In the genomic region with DNA sequence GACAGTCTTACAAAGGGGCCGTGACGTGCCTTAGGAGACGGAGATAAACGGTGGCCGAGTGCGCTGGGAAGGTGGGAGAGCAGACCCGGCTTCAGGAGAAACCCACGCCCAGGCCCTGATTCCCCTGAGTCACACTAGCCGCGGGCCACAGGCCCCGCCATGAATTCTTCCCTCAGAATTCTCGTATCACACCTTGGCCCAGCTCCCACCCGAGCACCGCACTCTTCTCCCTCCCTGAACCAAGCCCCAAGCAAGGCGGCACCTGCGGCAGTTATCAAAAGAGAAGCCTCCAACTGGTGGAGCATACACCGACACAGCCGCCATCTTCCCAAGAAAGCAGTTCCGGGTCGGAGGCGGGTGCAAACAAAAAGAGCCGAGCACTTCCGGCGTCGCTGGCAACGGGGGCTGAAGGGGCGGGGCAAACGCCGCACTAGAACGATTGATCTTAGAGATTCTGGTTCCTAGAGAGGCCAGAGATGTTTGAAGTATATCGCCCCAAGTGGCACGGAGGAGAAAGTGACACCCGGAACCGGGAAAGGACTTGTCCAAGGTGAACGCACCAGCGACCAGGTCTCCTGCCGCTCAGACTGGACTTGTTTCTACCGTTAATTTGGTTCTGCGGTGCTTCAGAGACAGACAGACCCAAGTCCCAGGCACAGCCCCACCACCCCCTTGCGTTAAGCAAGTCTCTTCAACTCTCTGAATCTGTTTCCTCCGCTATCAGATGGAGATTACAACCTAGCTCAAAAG, we compare ENCODE assay signal across 1 cellular context.
TF ChIP-seq lines count a peak whose summit lies in the region.

Gene PSMB7 (minus strand): TSS at position 341 of the 750 bp plus-strand sequence. CDS start 17 bp downstream, at position 324.

TF ChIP-seq in HepG2, 621 proteins besides CTCF, POLR2A, EP300 and RAD21 (continued from another document and continues in another):
- TF ChIP-seq, protein P1, sequence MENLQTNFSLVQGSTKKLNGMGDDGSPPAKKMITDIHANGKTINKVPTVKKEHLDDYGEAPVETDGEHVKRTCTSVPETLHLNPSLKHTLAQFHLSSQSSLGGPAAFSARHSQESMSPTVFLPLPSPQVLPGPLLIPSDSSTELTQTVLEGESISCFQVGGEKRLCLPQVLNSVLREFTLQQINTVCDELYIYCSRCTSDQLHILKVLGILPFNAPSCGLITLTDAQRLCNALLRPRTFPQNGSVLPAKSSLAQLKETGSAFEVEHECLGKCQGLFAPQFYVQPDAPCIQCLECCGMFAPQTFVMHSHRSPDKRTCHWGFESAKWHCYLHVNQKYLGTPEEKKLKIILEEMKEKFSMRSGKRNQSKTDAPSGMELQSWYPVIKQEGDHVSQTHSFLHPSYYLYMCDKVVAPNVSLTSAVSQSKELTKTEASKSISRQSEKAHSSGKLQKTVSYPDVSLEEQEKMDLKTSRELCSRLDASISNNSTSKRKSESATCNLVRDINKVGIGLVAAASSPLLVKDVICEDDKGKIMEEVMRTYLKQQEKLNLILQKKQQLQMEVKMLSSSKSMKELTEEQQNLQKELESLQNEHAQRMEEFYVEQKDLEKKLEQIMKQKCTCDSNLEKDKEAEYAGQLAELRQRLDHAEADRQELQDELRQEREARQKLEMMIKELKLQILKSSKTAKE (CRISPR knock-in tag; IDR thresholded peaks at IDR 0.05; ENCODE audit: borderline replicate concordance): no peak
- peak; percentile 69; the same call in 1 of the 2 replicates for TF ChIP-seq MYC (CRISPR knock-in tag; IDR thresholded peaks at IDR 0.05; ENCODE audit: borderline replicate concordance)
- no peak for TF ChIP-seq SMYD3 (CRISPR knock-in tag; IDR thresholded peaks at IDR 0.05)
- TF ChIP-seq RBAK (CRISPR knock-in tag; IDR thresholded peaks at IDR 0.05): no peak; the same call in 1 of the 2 replicates
- no peak for TF ChIP-seq DPF2 (CRISPR knock-in tag; IDR thresholded peaks at IDR 0.05; ENCODE audit: borderline replicate concordance, low read depth)
- TF ChIP-seq ZNF138 (CRISPR knock-in tag; IDR thresholded peaks at IDR 0.05; ENCODE audit: low read depth): 0 out of 2 replicates have a peak, but pooled peaks have one; percentile 5
- peak; percentile 66; the same call in 1 of the 2 replicates for TF ChIP-seq TOE1 (CRISPR knock-in tag; IDR thresholded peaks at IDR 0.05)
- TF ChIP-seq TBL1XR1 (IDR thresholded peaks at IDR 0.05; ENCODE audit: borderline replicate concordance, low read length, partially characterized antibody): peak; percentile 59
- TF ChIP-seq ZNF558 (CRISPR knock-in tag; IDR thresholded peaks at IDR 0.05; ENCODE audit: borderline replicate concordance): no peak
- TF ChIP-seq FOXJ3 (CRISPR knock-in tag; IDR thresholded peaks at IDR 0.05; ENCODE audit: borderline replicate concordance): peak; percentile 44; the same call in 1 of the 2 replicates
- TF ChIP-seq HMGA1 (CRISPR knock-in tag; conservative IDR thresholded peaks at IDR 0.05): no peak
- peak; percentile 99 for TF ChIP-seq KAT8 (CRISPR knock-in tag; IDR thresholded peaks at IDR 0.05)
- no peak for TF ChIP-seq ZNF549 (CRISPR knock-in tag; IDR thresholded peaks at IDR 0.05)
- TF ChIP-seq AKAP8 (CRISPR knock-in tag; IDR thresholded peaks at IDR 0.05): 0 out of 2 replicates have a peak, but pooled peaks have one; percentile 20
- TF ChIP-seq, protein P2, sequence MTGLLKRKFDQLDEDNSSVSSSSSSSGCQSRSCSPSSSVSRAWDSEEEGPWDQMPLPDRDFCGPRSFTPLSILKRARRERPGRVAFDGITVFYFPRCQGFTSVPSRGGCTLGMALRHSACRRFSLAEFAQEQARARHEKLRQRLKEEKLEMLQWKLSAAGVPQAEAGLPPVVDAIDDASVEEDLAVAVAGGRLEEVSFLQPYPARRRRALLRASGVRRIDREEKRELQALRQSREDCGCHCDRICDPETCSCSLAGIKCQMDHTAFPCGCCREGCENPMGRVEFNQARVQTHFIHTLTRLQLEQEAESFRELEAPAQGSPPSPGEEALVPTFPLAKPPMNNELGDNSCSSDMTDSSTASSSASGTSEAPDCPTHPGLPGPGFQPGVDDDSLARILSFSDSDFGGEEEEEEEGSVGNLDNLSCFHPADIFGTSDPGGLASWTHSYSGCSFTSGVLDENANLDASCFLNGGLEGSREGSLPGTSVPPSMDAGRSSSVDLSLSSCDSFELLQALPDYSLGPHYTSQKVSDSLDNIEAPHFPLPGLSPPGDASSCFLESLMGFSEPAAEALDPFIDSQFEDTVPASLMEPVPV (CRISPR knock-in tag; IDR thresholded peaks at IDR 0.05): no peak
- TF ChIP-seq, protein P3, sequence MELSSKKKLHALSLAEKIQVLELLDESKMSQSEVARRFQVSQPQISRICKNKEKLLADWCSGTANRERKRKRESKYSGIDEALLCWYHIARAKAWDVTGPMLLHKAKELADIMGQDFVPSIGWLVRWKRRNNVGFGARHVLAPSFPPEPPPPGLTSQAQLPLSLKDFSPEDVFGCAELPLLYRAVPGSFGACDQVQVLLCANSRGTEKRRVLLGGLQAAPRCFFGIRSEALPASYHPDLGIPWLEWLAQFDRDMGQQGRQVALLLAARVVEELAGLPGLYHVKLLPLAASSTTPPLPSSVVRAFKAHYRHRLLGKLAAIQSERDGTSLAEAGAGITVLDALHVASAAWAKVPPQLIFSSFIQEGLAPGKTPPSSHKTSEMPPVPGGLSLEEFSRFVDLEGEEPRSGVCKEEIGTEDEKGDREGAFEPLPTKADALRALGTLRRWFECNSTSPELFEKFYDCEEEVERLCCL (CRISPR knock-in tag; IDR thresholded peaks at IDR 0.05; ENCODE audit: borderline replicate concordance): 0 out of 2 replicates have a peak, but pooled peaks have one; percentile 54
- 0 out of 2 replicates have a peak, but pooled peaks have one; percentile 46 for TF ChIP-seq SSRP1 (CRISPR knock-in tag; IDR thresholded peaks at IDR 0.05)
- no peak for TF ChIP-seq SP140L (CRISPR knock-in tag; IDR thresholded peaks at IDR 0.05; ENCODE audit: borderline replicate concordance)
- TF ChIP-seq ZBTB43 (CRISPR knock-in tag; conservative IDR thresholded peaks at IDR 0.05): no peak; the same call in 1 of the 2 replicates
- no peak for TF ChIP-seq RCOR2 (CRISPR knock-in tag; IDR thresholded peaks at IDR 0.05)
- peak; percentile 97; the same call in 1 of the 2 replicates for TF ChIP-seq NFE2L1 (CRISPR knock-in tag; IDR thresholded peaks at IDR 0.05; ENCODE audit: borderline replicate concordance)
- TF ChIP-seq NFE2 (CRISPR knock-in tag; IDR thresholded peaks at IDR 0.05): no peak
- no peak for TF ChIP-seq AFF4 (CRISPR knock-in tag; IDR thresholded peaks at IDR 0.05)
- no peak for TF ChIP-seq RORA (CRISPR knock-in tag; IDR thresholded peaks at IDR 0.05)
- peak; percentile 74 for TF ChIP-seq ZHX2 (IDR thresholded peaks at IDR 0.05; ENCODE audit: low read depth)
- no peak for TF ChIP-seq ZHX2 (CRISPR knock-in tag; IDR thresholded peaks at IDR 0.05; ENCODE audit: borderline replicate concordance)
- TF ChIP-seq HOXA7 (CRISPR knock-in tag; IDR thresholded peaks at IDR 0.05): no peak
- no peak for TF ChIP-seq CEBPG (CRISPR knock-in tag; IDR thresholded peaks at IDR 0.05)
- TF ChIP-seq ZNF883 (CRISPR knock-in tag; IDR thresholded peaks at IDR 0.05; ENCODE audit: not compliant biosample characterization): peak; percentile 42
- TF ChIP-seq ZMYM4 (CRISPR knock-in tag; IDR thresholded peaks at IDR 0.05): peak; percentile 100
- peak; percentile 74 for TF ChIP-seq ERF (CRISPR knock-in tag; IDR thresholded peaks at IDR 0.05)
- TF ChIP-seq PHF5A (CRISPR knock-in tag; IDR thresholded peaks at IDR 0.05; ENCODE audit: low read depth, unreplicated experiment): peak; percentile 76
- TF ChIP-seq, protein P4, sequence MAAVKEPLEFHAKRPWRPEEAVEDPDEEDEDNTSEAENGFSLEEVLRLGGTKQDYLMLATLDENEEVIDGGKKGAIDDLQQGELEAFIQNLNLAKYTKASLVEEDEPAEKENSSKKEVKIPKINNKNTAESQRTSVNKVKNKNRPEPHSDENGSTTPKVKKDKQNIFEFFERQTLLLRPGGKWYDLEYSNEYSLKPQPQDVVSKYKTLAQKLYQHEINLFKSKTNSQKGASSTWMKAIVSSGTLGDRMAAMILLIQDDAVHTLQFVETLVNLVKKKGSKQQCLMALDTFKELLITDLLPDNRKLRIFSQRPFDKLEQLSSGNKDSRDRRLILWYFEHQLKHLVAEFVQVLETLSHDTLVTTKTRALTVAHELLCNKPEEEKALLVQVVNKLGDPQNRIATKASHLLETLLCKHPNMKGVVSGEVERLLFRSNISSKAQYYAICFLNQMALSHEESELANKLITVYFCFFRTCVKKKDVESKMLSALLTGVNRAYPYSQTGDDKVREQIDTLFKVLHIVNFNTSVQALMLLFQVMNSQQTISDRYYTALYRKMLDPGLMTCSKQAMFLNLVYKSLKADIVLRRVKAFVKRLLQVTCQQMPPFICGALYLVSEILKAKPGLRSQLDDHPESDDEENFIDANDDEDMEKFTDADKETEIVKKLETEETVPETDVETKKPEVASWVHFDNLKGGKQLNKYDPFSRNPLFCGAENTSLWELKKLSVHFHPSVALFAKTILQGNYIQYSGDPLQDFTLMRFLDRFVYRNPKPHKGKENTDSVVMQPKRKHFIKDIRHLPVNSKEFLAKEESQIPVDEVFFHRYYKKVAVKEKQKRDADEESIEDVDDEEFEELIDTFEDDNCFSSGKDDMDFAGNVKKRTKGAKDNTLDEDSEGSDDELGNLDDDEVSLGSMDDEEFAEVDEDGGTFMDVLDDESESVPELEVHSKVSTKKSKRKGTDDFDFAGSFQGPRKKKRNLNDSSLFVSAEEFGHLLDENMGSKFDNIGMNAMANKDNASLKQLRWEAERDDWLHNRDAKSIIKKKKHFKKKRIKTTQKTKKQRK (IDR thresholded peaks at IDR 0.05; ENCODE audit: low read length): no peak
- TF ChIP-seq ZNF12 (CRISPR knock-in tag; IDR thresholded peaks at IDR 0.05): no peak
- TF ChIP-seq TBX2 (CRISPR knock-in tag; IDR thresholded peaks at IDR 0.05; ENCODE audit: borderline replicate concordance): peak; percentile 63
- TF ChIP-seq STAT5B (CRISPR knock-in tag; IDR thresholded peaks at IDR 0.05): no peak
- no peak for TF ChIP-seq ZNF251 (CRISPR knock-in tag; IDR thresholded peaks at IDR 0.05)
- 0 out of 2 replicates have a peak, but pooled peaks have one; percentile 56 for TF ChIP-seq ZC3H13 (CRISPR knock-in tag; IDR thresholded peaks at IDR 0.05)
